In the genomic region with DNA sequence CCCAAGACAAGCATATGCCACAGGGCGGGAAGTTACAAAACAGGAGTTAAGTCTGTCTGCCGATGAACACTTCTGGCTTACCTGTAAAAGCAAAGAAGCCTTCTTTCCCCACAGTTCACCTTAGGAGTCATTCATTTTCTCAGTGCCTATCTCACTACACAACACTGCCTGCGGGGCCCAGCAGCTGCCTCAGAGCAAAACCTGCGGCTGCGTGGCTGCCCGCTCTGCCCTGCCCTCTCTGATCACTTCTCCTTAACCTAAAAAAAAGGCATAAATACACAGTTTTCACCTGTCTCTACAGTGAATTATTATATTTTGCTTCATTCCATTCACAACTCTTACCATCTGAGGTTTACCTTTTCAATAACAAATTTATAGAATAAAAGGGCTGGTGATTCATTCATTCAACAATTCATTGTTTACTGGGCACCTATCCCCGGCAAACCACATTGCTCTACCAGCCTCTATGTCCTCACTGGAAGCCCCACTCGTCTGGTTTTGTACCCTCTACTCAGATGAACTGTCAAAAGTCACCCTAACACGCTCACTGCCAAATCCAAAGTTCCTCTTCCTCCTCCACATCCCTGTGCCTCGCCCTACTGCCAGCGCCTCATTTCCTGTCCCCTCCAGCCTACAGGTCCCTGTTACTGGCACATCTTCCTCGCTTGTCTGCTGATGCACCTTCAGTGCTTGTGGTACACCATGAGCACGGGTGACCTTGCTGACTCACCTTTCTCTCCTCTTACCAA, we compare ENCODE assay signal across 1 cellular context.
TF ChIP-seq lines count a peak whose summit lies in the region.

No MANE protein-coding gene starts in this region.

TF ChIP-seq in WTC11, 78 proteins besides CTCF, POLR2A, EP300 and RAD21 (continued from another document):
- TF ChIP-seq NR3C1 (CRISPR knock-in tag; conservative IDR thresholded peaks at IDR 0.05; ENCODE audit: low read depth), result no peak
- TF ChIP-seq, protein P1, sequence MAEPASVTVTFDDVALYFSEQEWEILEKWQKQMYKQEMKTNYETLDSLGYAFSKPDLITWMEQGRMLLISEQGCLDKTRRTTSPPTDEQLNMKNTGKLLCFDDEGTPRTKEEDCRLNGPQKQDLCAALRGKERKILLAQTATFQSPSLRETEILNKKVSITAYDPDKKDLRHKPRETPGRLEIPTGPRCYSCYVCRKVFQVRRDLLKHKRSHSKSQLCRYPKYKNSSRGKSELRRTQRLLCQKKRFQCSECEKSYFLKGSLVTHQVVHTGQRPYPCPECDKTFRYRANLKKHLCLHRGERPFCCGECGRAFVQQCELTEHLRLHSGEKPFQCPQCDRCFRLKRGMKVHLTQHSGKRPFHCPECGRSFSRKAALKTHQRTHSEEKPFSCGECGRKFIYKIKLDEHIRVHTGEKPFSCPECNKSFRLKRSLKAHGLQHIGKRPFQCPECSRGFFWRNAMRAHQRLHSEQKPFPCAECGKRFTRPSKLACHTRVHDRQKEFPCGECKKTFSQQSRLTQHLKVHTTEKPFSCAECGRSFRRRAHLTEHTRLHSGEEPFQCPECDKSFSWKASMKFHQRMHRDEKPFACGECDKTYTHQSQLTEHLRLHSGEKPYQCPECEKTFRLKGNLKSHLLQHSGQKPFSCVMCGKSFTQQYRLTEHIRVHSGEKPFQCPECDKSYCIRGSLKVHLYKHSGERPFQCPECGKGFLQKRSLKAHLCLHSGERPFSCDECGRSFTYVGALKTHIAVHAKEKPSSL (CRISPR knock-in tag; conservative IDR thresholded peaks at IDR 0.05), result no peak
- no peak for TF ChIP-seq ZBTB43 (CRISPR knock-in tag; IDR thresholded peaks at IDR 0.05)
- TF ChIP-seq ZBTB21 (CRISPR knock-in tag; IDR thresholded peaks at IDR 0.05; ENCODE audit: borderline replicate concordance), result no peak
- no peak for TF ChIP-seq ZNF232 (CRISPR knock-in tag; IDR thresholded peaks at IDR 0.05)
- no peak for TF ChIP-seq ZNF121 (CRISPR knock-in tag; IDR thresholded peaks at IDR 0.05)
- no peak for TF ChIP-seq PREB (CRISPR knock-in tag; IDR thresholded peaks at IDR 0.05; ENCODE audit: borderline replicate concordance)
- TF ChIP-seq RELA (CRISPR knock-in tag; IDR thresholded peaks at IDR 0.05; ENCODE audit: borderline replicate concordance), result no peak
